In the genomic region with DNA sequence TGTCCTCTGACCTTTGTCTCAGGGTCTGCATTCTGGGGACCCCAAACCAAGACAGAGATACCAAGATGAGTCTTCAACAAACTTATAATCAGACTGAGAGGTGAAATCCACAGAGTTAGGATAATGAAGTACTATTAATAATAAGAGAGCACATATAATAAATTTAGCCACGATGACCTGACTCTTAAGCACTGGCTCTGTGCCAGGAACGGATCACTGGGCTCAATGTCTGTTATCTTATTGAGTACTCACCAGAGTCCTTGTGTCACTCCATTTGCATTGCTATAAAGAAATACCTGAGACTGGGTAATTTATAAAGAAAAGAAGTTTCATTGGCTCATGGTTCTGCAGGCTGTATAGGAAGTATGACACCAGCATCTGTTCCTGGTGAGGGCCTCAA, we compare ENCODE assay signal across 21 cellular contexts.
"Had no signal": no experiment of that assay in that cellular context is flagged by ENCODE, and none has a peak within 500 bp of the region (broad histone marks: within the 10 kb centered on the region; RNA-seq: fewer than 3 reads in every experiment).

No MANE protein-coding gene starts in this region.

- H3K4me3 ChIP-seq: dorsolateral prefrontal cortex, heart right ventricle, lower lobe of right lung, ovary, right lobe of liver, spleen, transverse colon had no signal

- ATAC-seq: esophagus mucosa; left lobe of liver; lower lobe of right lung; naive thymus-derived CD4-positive, alpha-beta T cell; right lobe of liver; stimulated activated memory B cell treated with anti-CD40 and anti-IgM and Interleukin-4, amounts not matched to agents 10 μg/mL and 1 μg/mL and 100 μg/mL, for 72 hours had no signal

- H3K27ac Mint-ChIP-seq: stimulated activated memory B cell treated with anti-CD40 and anti-IgM and Interleukin-4, amounts not matched to agents 10 μg/mL and 1 μg/mL and 100 μg/mL, for 72 hours; stimulated activated naive CD8-positive, alpha-beta T cell treated with anti-CD3 and anti-CD28 coated beads, Interleukin-15, Interleukin-2, amounts not matched to agents 100 ng/mL and 50 ng/mL, for 24 hours had no signal

- H3K36me3 ChIP-seq: heart right ventricle, lower lobe of right lung, ovary, right lobe of liver, spleen, transverse colon had no signal

- DNase-seq: cortex of kidney; dorsolateral prefrontal cortex; effector CD8-positive, alpha-beta T cell; heart right ventricle; hypothalamus; kidney glomerular epithelial cell; lower lobe of right lung; mesendoderm; naive thymus-derived CD4-positive, alpha-beta T cell; ovary; right lobe of liver; spleen; stimulated activated CD4-positive, alpha-beta T cell treated with anti-CD3 and anti-CD28 coated beads, Interleukin-15, amount 100 ng/mL, for 24 hours; stimulated activated CD4-positive, alpha-beta T cell treated with anti-CD3 and anti-CD28 coated beads, Interleukin-1b, Interleukin-23, amount 100 ng/mL, for 48 hours; stimulated activated CD4-positive, alpha-beta T cell treated with anti-CD3 and anti-CD28 coated beads, Interleukin-4, amount 100 ng/mL, for 24 hours; transverse colon had no signal

- H3K4me3 Mint-ChIP-seq: central memory CD8-positive, alpha-beta T cell; naive thymus-derived CD4-positive, alpha-beta T cell; stimulated activated memory B cell treated with anti-CD40 and anti-IgM and Interleukin-4, amounts not matched to agents 10 μg/mL and 1 μg/mL and 100 μg/mL, for 72 hours; stimulated activated naive CD8-positive, alpha-beta T cell treated with anti-CD3 and anti-CD28 coated beads, Interleukin-15, Interleukin-2, amounts not matched to agents 100 ng/mL and 50 ng/mL, for 24 hours had no signal

- H3K27ac ChIP-seq: dorsolateral prefrontal cortex, lower lobe of right lung, ovary, right lobe of liver, spleen, transverse colon had no signal

- H3K27me3 Mint-ChIP-seq: central memory CD8-positive, alpha-beta T cell; stimulated activated memory B cell treated with anti-CD40 and anti-IgM and Interleukin-4, amounts not matched to agents 10 μg/mL and 1 μg/mL and 100 μg/mL, for 72 hours; stimulated activated naive CD8-positive, alpha-beta T cell treated with anti-CD3 and anti-CD28 coated beads, Interleukin-15, Interleukin-2, amounts not matched to agents 100 ng/mL and 50 ng/mL, for 24 hours had no signal

- H3K9me3 ChIP-seq: lower lobe of right lung, ovary, right lobe of liver, transverse colon had no signal

- H3K9me3 Mint-ChIP-seq: central memory CD8-positive, alpha-beta T cell; stimulated activated naive CD8-positive, alpha-beta T cell treated with anti-CD3 and anti-CD28 coated beads, Interleukin-15, Interleukin-2, amounts not matched to agents 100 ng/mL and 50 ng/mL, for 24 hours had no signal

- H3K27me3 ChIP-seq: heart right ventricle, ovary, right lobe of liver, spleen, transverse colon had no signal

- H3K4me1 ChIP-seq: lower lobe of right lung, right lobe of liver had no signal
